ENCODE assay signal across 20 cellular contexts in the genomic region with DNA sequence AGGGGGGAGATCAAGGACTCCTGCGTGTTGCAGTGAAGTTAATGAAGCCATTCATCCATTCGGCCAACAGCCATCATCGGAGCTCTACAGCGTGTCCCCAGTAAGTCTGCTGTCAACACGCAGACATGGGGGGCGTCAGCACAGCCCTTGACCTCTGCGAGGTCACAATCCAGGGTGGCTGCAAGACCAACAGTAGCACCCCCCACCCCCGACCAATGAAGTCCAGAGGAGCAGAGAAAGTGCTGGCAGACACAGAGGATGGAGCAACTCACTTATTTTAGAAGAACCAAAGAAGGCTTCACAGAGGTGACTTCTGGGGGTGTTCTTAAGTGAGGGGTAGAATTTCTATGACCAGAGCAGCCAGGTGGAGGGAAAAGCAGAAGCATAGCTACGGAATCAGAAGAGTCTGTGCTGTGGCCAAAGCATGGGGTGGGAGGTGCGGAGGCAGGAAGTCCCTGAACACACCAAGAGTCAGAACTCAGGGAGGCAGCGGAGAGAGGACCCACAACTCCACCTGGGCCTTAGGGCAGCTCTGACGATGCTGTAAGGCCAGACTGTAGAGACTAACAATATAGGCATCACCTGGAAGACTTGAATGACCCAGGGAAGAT.
DNase-seq lines count a peak whose midpoint lies in the region; ATAC-seq, FAIRE-seq and TF ChIP-seq lines count a peak whose summit lies in the region.
"Had no signal": no experiment of that assay in that cellular context is flagged by ENCODE, and none has a peak within 500 bp of the region (broad histone marks: within the 10 kb centered on the region; RNA-seq: fewer than 3 reads in every experiment).

No MANE protein-coding gene starts in this region.

- peaks cover 17% of the 10 kb centered on the region for H3K36me3 Mint-ChIP-seq in activated CD4-positive, alpha-beta T cell treated with anti-CD3 and anti-CD28 coated beads, Interleukin-2, amount 10 ng/mL, durations not matched to agents 7 days and 5 days (ENCODE audit: low read depth)

- H2BK120ac ChIP-seq in trophoblast cell (ENCODE audit: insufficient read depth, low read length, poor library complexity) = no peak overlapping the region

- H3K9me3 Mint-ChIP-seq in activated CD4-positive, alpha-beta T cell treated with anti-CD3 and anti-CD28 coated beads, Interleukin-2, amount 10 ng/mL, durations not matched to agents 7 days and 5 days = peaks cover 13% of the 10 kb centered on the region

- peak overlapping the region; percentile 15 for H2AK5ac ChIP-seq in trophoblast cell (ENCODE audit: low read length)

- H3K9ac ChIP-seq in trophoblast cell (ENCODE audit: low read length) = no peak overlapping the region

- H3K23ac ChIP-seq in trophoblast cell (ENCODE audit: low read length) = no peak overlapping the region

- H3K4ac ChIP-seq in trophoblast cell (ENCODE audit: low read depth, low read length) = no peak overlapping the region

- H3K27me3 Mint-ChIP-seq in activated CD4-positive, alpha-beta T cell treated with anti-CD3 and anti-CD28 coated beads, Interleukin-2, amount 10 ng/mL, durations not matched to agents 7 days and 5 days = no peaks in the 10 kb centered on the region

- no peak overlapping the region for H2BK12ac ChIP-seq in trophoblast cell (ENCODE audit: low read length)

- no peaks in the 10 kb centered on the region for H3K9me3 ChIP-seq in trophoblast cell (ENCODE audit: insufficient read depth, low read depth, low read length)
- no peaks in the 10 kb centered on the region for H3K9me3 ChIP-seq in testis
- H3K9me3 ChIP-seq: heart right ventricle, SJCRH30 had no signal

- no peak overlapping the region for H2AFZ ChIP-seq in trophoblast cell (ENCODE audit: insufficient read depth, low read length, poor library complexity)

- no peak for TF ChIP-seq CTCF in bronchial epithelial cell (IDR thresholded peaks at IDR 0.05; ENCODE audit: insufficient read depth, low read length, severe bottlenecking)
- no peak for TF ChIP-seq CTCF in testis (IDR thresholded peaks at IDR 0.05)

- H3K4me3 ChIP-seq in bronchial epithelial cell (ENCODE audit: low read depth, low read length) (no peak overlapping the region), trophoblast cell (ENCODE audit: low read depth, low read length) (no peak overlapping the region), testis (no peak overlapping the region)
- H3K4me3 ChIP-seq: heart right ventricle, lung, SJCRH30 had no signal

- H3K27ac ChIP-seq in trophoblast cell (ENCODE audit: low read depth, low read length) (no peak overlapping the region), testis (no peak overlapping the region)
- H3K27ac ChIP-seq: SJCRH30 had no signal

- H3K79me1 ChIP-seq in trophoblast cell (ENCODE audit: low read length) = peaks cover 7% of the 10 kb centered on the region

- no peaks in the 10 kb centered on the region for H3K79me2 ChIP-seq in trophoblast cell (ENCODE audit: control insufficient read depth, insufficient read depth, low read length, poor library complexity)

- no peak overlapping the region for H3K18ac ChIP-seq in trophoblast cell (ENCODE audit: low read length)

- peaks cover 51% of the 10 kb centered on the region for H3K4me1 Mint-ChIP-seq in activated CD4-positive, alpha-beta T cell treated with anti-CD3 and anti-CD28 coated beads, Interleukin-2, amount 10 ng/mL, durations not matched to agents 7 days and 5 days

- no peak overlapping the region for H4K8ac ChIP-seq in trophoblast cell (ENCODE audit: low read depth, low read length)

- intact Hi-C loops in testis (cut with DNase I; ENCODE audit: low total_unique reads) = no loop called here

- POLR2A ChIA-PET in activated CD4-positive, alpha-beta T cell treated with anti-CD3 and anti-CD28 coated beads, Interleukin-2, amount 10 ng/mL, durations not matched to agents 7 days and 5 days (lab: Charles Lee) = no interaction called here

- CTCF ChIA-PET in activated CD4-positive, alpha-beta T cell treated with anti-CD3 and anti-CD28 coated beads, Interleukin-2, amount 10 ng/mL, durations not matched to agents 7 days and 5 days (lab: Charles Lee) = no interaction called here

- no peaks in the 10 kb centered on the region for H3K36me3 ChIP-seq in bronchial epithelial cell (ENCODE audit: control insufficient read depth, insufficient read depth, low read length)
- no peaks in the 10 kb centered on the region for H3K36me3 ChIP-seq in trophoblast cell (ENCODE audit: control insufficient read depth in 1 of 2, insufficient read depth in 2 of 2, low read length in 2 of 2)
- H3K36me3 ChIP-seq in testis (ENCODE audit: low read depth, missing control alignments) = no peaks in the 10 kb centered on the region
- H3K36me3 ChIP-seq: heart right ventricle, SJCRH30 had no signal

- DNase-seq in activated CD4-positive, alpha-beta T cell treated with anti-CD3 and anti-CD28 coated beads, Interleukin-2, amount 10 ng/mL, durations not matched to agents 7 days and 5 days = no peak
- DNase-seq in activated CD4-positive, alpha-beta T cell treated with anti-CD3 and anti-CD28 coated beads, Interleukin-2, amount 50 U/mL, for 48 hours = no peak
- DNase-seq in bronchial epithelial cell (ENCODE audit: low read depth) = no peak
- DNase-seq in trophoblast cell = no peak
- no peak for DNase-seq in stimulated activated CD4-positive, alpha-beta T cell treated with anti-CD3 and anti-CD28 coated beads, Interleukin-2, amount 100 ng/mL, for 24 hours
- no peak for DNase-seq in testis
- DNase-seq: activated CD4-positive, CD25-positive, alpha-beta regulatory T cell treated with anti-CD3 and anti-CD28 coated beads, Interleukin-2, amount 50 U/mL, for 72 hours; activated CD8-positive, alpha-beta memory T cell treated with anti-CD3 and anti-CD28 coated beads, Interleukin-2, amount 50 U/mL, for 48 hours; DMS153; effector CD4-positive, alpha-beta T cell; heart right ventricle; NCI-H2171; NCI-H526 treated with DMSO at 0.1 percent for 48 hours; PC-3; stimulated activated CD4-positive, alpha-beta T cell treated with anti-CD3 and anti-CD28 coated beads, Interleukin-4, amount 100 ng/mL, for 24 hours; T1000 had no signal

- no peak overlapping the region for H4K91ac ChIP-seq in trophoblast cell (ENCODE audit: low read depth, low read length)

- H3K27me3 ChIP-seq in bronchial epithelial cell (ENCODE audit: control insufficient read depth, insufficient read depth, low read length) = no peaks in the 10 kb centered on the region
- no peaks in the 10 kb centered on the region for H3K27me3 ChIP-seq in trophoblast cell (ENCODE audit: insufficient read depth, low read length)
- H3K27me3 ChIP-seq in testis = no peaks in the 10 kb centered on the region
- H3K27me3 ChIP-seq: heart right ventricle, SJCRH30 had no signal

- no peak overlapping the region for H3K4me3 Mint-ChIP-seq in activated CD4-positive, alpha-beta T cell treated with anti-CD3 and anti-CD28 coated beads, Interleukin-2, amount 10 ng/mL, durations not matched to agents 7 days and 5 days

- no peak overlapping the region for H2BK5ac ChIP-seq in trophoblast cell (ENCODE audit: low read depth, low read length, poor library complexity)

- peaks cover 4 to 10% of the 10 kb centered on the region in 2 experiments for H3K4me1 ChIP-seq in trophoblast cell (ENCODE audit: control insufficient read depth in 1 of 2, insufficient read depth in 2 of 2, low read length in 2 of 2)
- peaks cover 11% of the 10 kb centered on the region for H3K4me1 ChIP-seq in testis

- H4K12ac ChIP-seq in trophoblast cell (ENCODE audit: low read depth, low read length) = no peak overlapping the region

- FAIRE-seq in bronchial epithelial cell (lab: Jason Lieb, UNC) = peak; percentile 36

- peak overlapping the region; percentile 65 for H3K27ac Mint-ChIP-seq in activated CD4-positive, alpha-beta T cell treated with anti-CD3 and anti-CD28 coated beads, Interleukin-2, amount 10 ng/mL, durations not matched to agents 7 days and 5 days

- ATAC-seq in HG02678 (IDR thresholded peaks at IDR 0.05; ENCODE audit: unreplicated experiment) (peak; percentile 50), GM18907 (IDR thresholded peaks at IDR 0.05; ENCODE audit: unreplicated experiment) (no peak)
- ATAC-seq: PC-3 had no signal

- H3K14ac ChIP-seq in trophoblast cell (ENCODE audit: low read length) = no peak overlapping the region

- no peak for TF ChIP-seq POLR2A in testis (IDR thresholded peaks at IDR 0.05)

- no CpG with 5 or more reads among the region's 12 CpGs for WGBS in trophoblast cell (ENCODE audit: extremely low coverage, insufficient coverage, insufficient read length)
- WGBS in testis, 2 donors = 64 to 65% methylated on average over 12 of the region's 12 CpGs

- no peak overlapping the region for H3K4me2 ChIP-seq in trophoblast cell (ENCODE audit: low read length)
